Comparison of ENCODE assay signal across 8 cellular contexts in genomic region chr17:76384222-76384986, GRCh38. TPM values are rescaled to one million over a fixed set of nuclear protein-coding genes. Genes with fewer than 3 reads are reported as not detected.
DNase-seq lines count a peak whose midpoint lies in the region; ATAC-seq and TF ChIP-seq lines count a peak whose summit lies in the region.

Gene SPHK1, plus strand, starts transcription at chr17:76384609. Its CDS starts 1,036 bp downstream, at chr17:76385645.

- H3K9me3 Mint-ChIP-seq in activated T-helper 17 cell treated with anti-CD3 and anti-CD28 coated beads, Interleukin-2, amount 50 U/mL, for 72 hours = no peaks in the 10 kb centered on the region
- no peaks in the 10 kb centered on the region for H3K9me3 Mint-ChIP-seq in nephron progenitor cell

- no peaks in the 10 kb centered on the region for H3K9me3 ChIP-seq in OCI-LY1 (ENCODE audit: low read length)

- H3K79me2 ChIP-seq in OCI-LY1 (ENCODE audit: insufficient read depth, low read length) = no peaks in the 10 kb centered on the region

- H3K36me3 ChIP-seq in OCI-LY1 (ENCODE audit: insufficient read depth, low read length) = no peaks in the 10 kb centered on the region

- no peaks in the 10 kb centered on the region for H3K36me3 Mint-ChIP-seq in activated T-helper 17 cell treated with anti-CD3 and anti-CD28 coated beads, Interleukin-2, amount 50 U/mL, for 72 hours (ENCODE audit: low read depth)
- peaks cover 6% of the 10 kb centered on the region for H3K36me3 Mint-ChIP-seq in nephron progenitor cell (ENCODE audit: low read depth)

- peak within 1 kb of the TSS; percentile 59 for H3K9ac ChIP-seq in OCI-LY1 (ENCODE audit: low read length)

- no peaks in the 10 kb centered on the region for H3K4me1 Mint-ChIP-seq in activated T-helper 17 cell treated with anti-CD3 and anti-CD28 coated beads, Interleukin-2, amount 50 U/mL, for 72 hours
- peaks cover 23% of the 10 kb centered on the region for H3K4me1 Mint-ChIP-seq in nephron progenitor cell

- no peaks in the 10 kb centered on the region for H4K20me1 ChIP-seq in OCI-LY1 (ENCODE audit: insufficient read depth, low read length)

- ATAC-seq in HG03039 (IDR thresholded peaks at IDR 0.05; ENCODE audit: unreplicated experiment) = peak; percentile 46
- peak; percentile 73 for ATAC-seq in activated T-helper 17 cell treated with anti-CD3 and anti-CD28 coated beads, Interleukin-2, amount 50 U/mL, for 72 hours (replicated peaks)

- H3K9me2 ChIP-seq in OCI-LY1 (ENCODE audit: low read depth, low read length) = no peaks in the 10 kb centered on the region

- no peak within 1 kb of the TSS for H2AFZ ChIP-seq in OCI-LY1 (ENCODE audit: low read length)

- peak within 1 kb of the TSS; percentile 91 for H3K4me3 Mint-ChIP-seq in activated T-helper 17 cell treated with anti-CD3 and anti-CD28 coated beads, Interleukin-2, amount 50 U/mL, for 72 hours
- H3K4me3 Mint-ChIP-seq in nephron progenitor cell = peak within 1 kb of the TSS; percentile 84

- peak within 1 kb of the TSS; percentile 78 for H3K4me2 ChIP-seq in OCI-LY1 (ENCODE audit: low read length)

- H3K27ac ChIP-seq in OCI-LY1 (ENCODE audit: low read depth, low read length, poor library complexity, severe bottlenecking) (no peak within 1 kb of the TSS), substantia nigra (ENCODE audit: low read depth, low read length, poor library complexity, severe bottlenecking) (peak within 1 kb of the TSS; percentile 42)

- peak within 1 kb of the TSS; percentile 73 for H3K27ac Mint-ChIP-seq in activated T-helper 17 cell treated with anti-CD3 and anti-CD28 coated beads, Interleukin-2, amount 50 U/mL, for 72 hours
- no peak within 1 kb of the TSS for H3K27ac Mint-ChIP-seq in nephron progenitor cell

- peak within 1 kb of the TSS; percentile 63 for H3K4me3 ChIP-seq in OCI-LY1 (ENCODE audit: low read depth, low read length, poor library complexity, severe bottlenecking)

- H3K27me3 Mint-ChIP-seq in activated T-helper 17 cell treated with anti-CD3 and anti-CD28 coated beads, Interleukin-2, amount 50 U/mL, for 72 hours = no peaks in the 10 kb centered on the region
- peaks cover 63% of the 10 kb centered on the region for H3K27me3 Mint-ChIP-seq in nephron progenitor cell (ENCODE audit: low read depth, poor library complexity)

- peaks cover 41% of the 10 kb centered on the region for H3K4me1 ChIP-seq in OCI-LY1 (ENCODE audit: insufficient read depth, low read length, severe bottlenecking)

- no peak for TF ChIP-seq CTCF in OCI-LY1 (IDR thresholded peaks at IDR 0.05; ENCODE audit: low read length)
- TF ChIP-seq CTCF in nephron progenitor cell (IDR thresholded peaks at IDR 0.05) = no peak

- 0 out of 2 replicates have a peak, but pooled peaks cover 3% of the 10 kb centered on the region for H3K27me3 ChIP-seq in OCI-LY1 (ENCODE audit: insufficient read depth, low read length)

- no peaks in the 10 kb centered on the region for H3F3A ChIP-seq in OCI-LY1 (ENCODE audit: insufficient read depth, low read length)

- DNase-seq in NCI-H748 (lab: John Stamatoyannopoulos, UW; ENCODE audit: unreplicated experiment) (peak; percentile 56), NCI-H748 treated with DMSO at 0.1 percent for 48 hours (lab: John Stamatoyannopoulos, UW) (no peak), fibroblast of peridontal ligament (ENCODE audit: extremely low read depth) (peak; percentile 70), nephron progenitor cell (peak; percentile 82), substantia nigra (lab: John Stamatoyannopoulos, UW) (peak in 15 of 49 donors; percentile 9 to 63 (median 29))

RNA-seq across cellular contexts. Expression of gene SPHK1, which starts in this region (rescaled TPM):
- 10 to 100 TPM; 10.5 to 12.4 TPM for total RNA-seq in activated T-helper 17 cell treated with anti-CD3 and anti-CD28 coated beads, Interleukin-2, amount 50 U/mL, for 72 hours
